1 cellular context compared by ENCODE assay signal in genomic region chr13:99125335-99125915, GRCh38.
TF ChIP-seq lines count a peak whose summit lies in the region.

No MANE protein-coding gene starts in this region.

TF ChIP-seq in HCT116, 20 proteins besides CTCF, POLR2A, EP300 and RAD21 (continued from another document):
- no peak for TF ChIP-seq CEBPB (IDR thresholded peaks at IDR 0.05; ENCODE audit: low read depth)
TF ChIP-seq in HCT116: peak in this region for 0.
